In the genomic region with DNA sequence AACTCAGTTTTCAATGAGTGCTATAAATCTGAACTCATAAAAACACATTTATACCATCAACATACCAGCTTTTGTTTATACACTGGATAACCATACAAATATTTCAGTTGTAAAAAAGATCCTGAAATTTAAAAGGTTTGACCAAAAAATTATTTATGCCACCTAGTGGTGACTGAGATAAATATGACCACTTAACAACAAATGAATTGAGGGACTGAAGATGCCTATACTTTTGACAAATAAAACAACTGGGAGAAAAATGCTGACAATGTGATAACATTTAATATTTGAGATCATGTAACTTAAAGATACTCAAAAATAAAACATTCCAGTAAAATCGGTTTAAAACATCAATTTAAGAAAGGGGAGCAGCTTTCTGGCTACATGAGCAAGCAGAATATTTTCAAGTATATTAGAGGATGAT, we compare ENCODE assay signal across 8 cellular contexts. TPM values are rescaled to one million over a fixed set of nuclear protein-coding genes. Genes with fewer than 3 reads are reported as not detected.
A peak's percentile ranks its signal among the peaks of the same experiment; 100 is the strongest.
DNase-seq lines count a peak whose midpoint lies in the region; ATAC-seq and TF ChIP-seq lines count a peak whose summit lies in the region.

No MANE protein-coding gene starts in this region.

- no peaks in the 10 kb centered on the region for H4K20me1 ChIP-seq in KMS-11 (ENCODE audit: insufficient read depth)

- no peaks in the 10 kb centered on the region for H3K36me3 ChIP-seq in KMS-11 (ENCODE audit: insufficient read depth)
- peaks cover 26 to 59% of the 10 kb centered on the region in 2 donors for H3K36me3 ChIP-seq in ascending aorta
- no peaks in the 10 kb centered on the region for H3K36me3 ChIP-seq in kidney epithelial cell (ENCODE audit: control insufficient read depth, insufficient read depth, low read length)
- peaks cover 33% of the 10 kb centered on the region for H3K36me3 ChIP-seq in MG63

- H3K4me2 ChIP-seq in KMS-11: no peak overlapping the region

- ATAC-seq in HG03097 (IDR thresholded peaks at IDR 0.05; ENCODE audit: low FRiP score, unreplicated experiment) (no peak), GM19452 (IDR thresholded peaks at IDR 0.05; ENCODE audit: unreplicated experiment) (no peak)

- H3K9ac ChIP-seq in KMS-11: no peak overlapping the region

- H3K27ac ChIP-seq in KMS-11 (no peak overlapping the region), ascending aorta (no peak overlapping the region)

- intact Hi-C loops in ascending aorta (cut with DNase I): loop anchor here (5.0 kb wide), 1 partner anchor 239 kb away; the partner anchor contains the start of gene SLC9C1

- H3K4me1 ChIP-seq in KMS-11 (ENCODE audit: low read depth, poor library complexity, severe bottlenecking): no peaks in the 10 kb centered on the region
- H3K4me1 ChIP-seq in ascending aorta: no peaks in the 10 kb centered on the region

- no peaks in the 10 kb centered on the region for H3K9me3 ChIP-seq in ascending aorta
- no peaks in the 10 kb centered on the region for H3K9me3 ChIP-seq in MG63

- H2AFZ ChIP-seq in KMS-11 (ENCODE audit: low read depth): no peak overlapping the region

- H3K4me3 ChIP-seq in KMS-11 (IDR thresholded peaks at IDR 0.05; ENCODE audit: insufficient read depth, low read depth, low read length) (no peak overlapping the region), ascending aorta (no peak overlapping the region), kidney epithelial cell (ENCODE audit: low read depth, low read length) (no peak overlapping the region), MG63 (no peak overlapping the region)

- H3K79me2 ChIP-seq in KMS-11 (ENCODE audit: insufficient read depth, low read depth): no peaks in the 10 kb centered on the region

- TF ChIP-seq CTCF in KMS-11 (conservative IDR thresholded peaks at IDR 0.05; ENCODE audit: low read depth, low read length): peak; percentile 87
- TF ChIP-seq CTCF in ascending aorta (IDR thresholded peaks at IDR 0.05): peak; percentile 28 to 45 (median 37)
- peak; percentile 31 for TF ChIP-seq CTCF in kidney epithelial cell (IDR thresholded peaks at IDR 0.05; ENCODE audit: insufficient read depth, low read length, poor library complexity, severe bottlenecking)

- DNase-seq in DMS53 (lab: John Stamatoyannopoulos, UW): peak; percentile 52
- DNase-seq in ascending aorta (ENCODE audit: low spot score in 2 of 2): no peak
- DNase-seq in kidney epithelial cell (ENCODE audit: low read depth): no peak
- DNase-seq in NCI-H226: no peak
- no peak for DNase-seq in MG63

- no peaks in the 10 kb centered on the region for H3K27me3 ChIP-seq in KMS-11 (ENCODE audit: insufficient read depth, low read depth)
- H3K27me3 ChIP-seq in ascending aorta: no peaks in the 10 kb centered on the region
- H3K27me3 ChIP-seq in kidney epithelial cell (ENCODE audit: control insufficient read depth, insufficient read depth, low read length): no peaks in the 10 kb centered on the region
- H3K27me3 ChIP-seq in MG63: no peaks in the 10 kb centered on the region

RNA-seq across cellular contexts. Expression of gene ATG3, which starts 30.4 kb away (rescaled TPM):
- total RNA-seq in ascending aorta: 73.3 TPM
- total RNA-seq in kidney epithelial cell: 49.7 and 50.9 TPM in 2 replicates
- total RNA-seq in MG63 (2014; rRNA removed; shearing (Covaris generic); ENCODE audit: low replicate concordance): 49.6 and 60.0 TPM in 2 replicates

RNA-seq across cellular contexts. Expression of gene SLC35A5, which starts 30.5 kb away (rescaled TPM):
- total RNA-seq in ascending aorta (20.8 TPM), kidney epithelial cell (30.5 and 36.2 TPM in 2 replicates)
- 22.3 and 80.5 TPM in 2 replicates for total RNA-seq in MG63 (2014; rRNA removed; shearing (Covaris generic); ENCODE audit: low replicate concordance)

RNA-seq across cellular contexts. Expression of gene BTLA, which starts 32.1 kb away (rescaled TPM):
- not detected for total RNA-seq in ascending aorta
- total RNA-seq in kidney epithelial cell: not detected in 2 replicates
- not detected in 2 replicates for total RNA-seq in MG63 (2014; rRNA removed; shearing (Covaris generic); ENCODE audit: low replicate concordance)

Comparison
In these comparisons a context has a peak if more than half of its experiments do, and no peak if none do; other contexts are left out.
1. CTCF ChIP-seq: peak in every context shown above with its lines; median percentile 87 in KMS-11; 37 in ascending aorta; 31 in kidney epithelial cell.